ENCODE assay signal across 9 cellular contexts in genomic region chr3:50251220-50251619, GRCh38. TPM values are rescaled to one million over a fixed set of nuclear protein-coding genes. Genes with fewer than 3 reads are reported as not detected.
DNase-seq lines count a peak whose midpoint lies in the region; ATAC-seq, FAIRE-seq and TF ChIP-seq lines count a peak whose summit lies in the region.
"Had no signal": no experiment of that assay in that cellular context is flagged by ENCODE, and none has a peak within 500 bp of the region (broad histone marks: within the 10 kb centered on the region; RNA-seq: fewer than 3 reads in every experiment).

No MANE protein-coding gene starts in this region.

- H3K4me3 ChIP-seq in astrocyte (ENCODE audit: insufficient read depth, low read depth, low read length) (no peak overlapping the region), upper lobe of right lung (no peak overlapping the region), thyroid gland (replicated peaks in 1 of 3) (no peak overlapping the region)

- H3K27ac Mint-ChIP-seq in astrocyte (ENCODE audit: unreplicated experiment) = peak overlapping the region; percentile 87

- no peaks in the 10 kb centered on the region for H3K9me3 Mint-ChIP-seq in astrocyte (ENCODE audit: unreplicated experiment)

- peaks cover 5% of the 10 kb centered on the region for H3K36me3 Mint-ChIP-seq in astrocyte (ENCODE audit: low read depth, unreplicated experiment)

- peaks cover 88% of the 10 kb centered on the region for H4K20me1 ChIP-seq in astrocyte (ENCODE audit: insufficient read depth, low read length)

- H3K36me3 ChIP-seq in astrocyte (ENCODE audit: insufficient read depth, low read length) (peaks cover 10% of the 10 kb centered on the region), upper lobe of right lung (peaks cover 54% of the 10 kb centered on the region), thyroid gland (peaks cover 17 to 18% of the 10 kb centered on the region in 2 donors)

- intact Hi-C loops in left cardiac atrium (cut with DNase I) = no loop called here
- intact Hi-C loops in cardiac septum (cut with DNase I) = no loop called here
- intact Hi-C loops in left colon (cut with DNase I, micrococcal nuclease) = no loop called here
- intact Hi-C loops in upper lobe of right lung (cut with DNase I) = no loop called here
- intact Hi-C loops in thyroid gland (cut with DNase I) = no loop called here

- DNase-seq in left cardiac atrium (peak; percentile 55), cardiac septum (ENCODE audit: low spot score) (no peak), astrocyte (ENCODE audit: low read depth) (peak; percentile 93), left colon (no peak), upper lobe of right lung (no peak), thyroid gland (no peak), HT-29 (ENCODE audit: low spot score) (no peak)
- DNase-seq: NCI-H187 had no signal

- WGBS in thyroid gland, 2 donors = 93% methylated on average over 8 of the region's 8 CpGs

- no peaks in the 10 kb centered on the region for H3K27me3 Mint-ChIP-seq in astrocyte (ENCODE audit: low read depth, unreplicated experiment)

- no peak overlapping the region for H2AFZ ChIP-seq in astrocyte (ENCODE audit: low read depth, low read length)

- H3K4me3 Mint-ChIP-seq in astrocyte (ENCODE audit: unreplicated experiment) = peak overlapping the region; percentile 60

- no peaks in the 10 kb centered on the region for H3K9me3 ChIP-seq in astrocyte (ENCODE audit: insufficient read depth, low read depth, low read length)
- H3K9me3 ChIP-seq in upper lobe of right lung = no peaks in the 10 kb centered on the region
- no peaks in the 10 kb centered on the region for H3K9me3 ChIP-seq in thyroid gland

- H3K27me3 ChIP-seq in astrocyte (ENCODE audit: insufficient read depth, low read length) (no peaks in the 10 kb centered on the region), upper lobe of right lung (no peaks in the 10 kb centered on the region), thyroid gland (no peaks in the 10 kb centered on the region)

- H3K4me1 Mint-ChIP-seq in astrocyte (ENCODE audit: low read depth, unreplicated experiment) = peaks cover 51% of the 10 kb centered on the region

- H3K9ac ChIP-seq in astrocyte (ENCODE audit: low read length) = peak overlapping the region; percentile 32

- peak; percentile 56 for FAIRE-seq in astrocyte (lab: Jason Lieb, UNC)

- H3K79me2 ChIP-seq in astrocyte (ENCODE audit: insufficient read depth, low read length) = peaks cover 89% of the 10 kb centered on the region

- ATAC-seq in left cardiac atrium = peak in 1 of 2 donors; percentile 69
- ATAC-seq in left colon = peak; percentile 47
- ATAC-seq in upper lobe of right lung = no peak
- ATAC-seq in HG02970 (IDR thresholded peaks at IDR 0.05; ENCODE audit: low FRiP score, unreplicated experiment) = no peak

- TF ChIP-seq POLR2A in thyroid gland (IDR thresholded peaks at IDR 0.05) = no peak

- peak overlapping the region; percentile 46 for H3K4me2 ChIP-seq in astrocyte (ENCODE audit: low read length)

- H3K27ac ChIP-seq in astrocyte (ENCODE audit: low read depth, low read length) (peak overlapping the region; percentile 38), upper lobe of right lung (peak overlapping the region; percentile 85), thyroid gland (peak overlapping the region in 1 of 3 donors; percentile 86)

- TF ChIP-seq CTCF in astrocyte (IDR thresholded peaks at IDR 0.05; ENCODE audit: insufficient read depth, low read depth, low read length) (no peak), upper lobe of right lung (IDR thresholded peaks at IDR 0.05) (no peak), thyroid gland (IDR thresholded peaks at IDR 0.05) (no peak)

- H3K4me1 ChIP-seq in astrocyte (ENCODE audit: insufficient read depth, low read length) = peaks cover 70% of the 10 kb centered on the region
- peaks cover 74% of the 10 kb centered on the region for H3K4me1 ChIP-seq in upper lobe of right lung
- H3K4me1 ChIP-seq in thyroid gland = peaks cover 29 to 70% of the 10 kb centered on the region in 2 donors

RNA-seq across cellular contexts. Expression of gene GNAI2, which starts 15.2 kb away (rescaled TPM):
- total RNA-seq in left cardiac atrium (100 to 1,000 TPM; 179 to 181 TPM), cardiac septum (153 TPM), astrocyte (380 and 381 TPM in 2 replicates), left colon (10 to 100 TPM; 46.1 to 81.3 TPM), upper lobe of right lung (321 TPM), thyroid gland (100 to 1,000 TPM; 111 to 171 (median 142) TPM)
- total RNA-seq in HT-29 (2014; rRNA removed; shearing (Covaris generic)) = 167 and 168 TPM in 2 replicates

RNA-seq across cellular contexts. Expression of gene SEMA3B, which starts 17.7 kb away (rescaled TPM):
- total RNA-seq in left cardiac atrium (10 to 100 TPM; 14.3 to 32.6 TPM), cardiac septum (26.5 TPM), astrocyte (4.9 and 5.9 TPM in 2 replicates), left colon (100 to 1,000 TPM in 1 of 2 donors, 10 to 100 TPM in 1; 56.8 to 116 TPM), upper lobe of right lung (120 TPM), thyroid gland (10 to 100 TPM; 21.0 to 31.0 (median 26.5) TPM)
- total RNA-seq in HT-29 (2014; rRNA removed; shearing (Covaris generic)) = 87.7 and 94.2 TPM in 2 replicates

RNA-seq across cellular contexts. Expression of gene LSMEM2, which starts 27.7 kb away (rescaled TPM):
- 1 to 10 TPM; 1.4 to 6.6 TPM for total RNA-seq in left cardiac atrium
- 25.7 TPM for total RNA-seq in cardiac septum
- 0.30 TPM in 1 of 2 replicates, not detected in the other for total RNA-seq in astrocyte
- not detected for total RNA-seq in left colon
- total RNA-seq in upper lobe of right lung = not detected
- total RNA-seq in thyroid gland = not detected
- not detected in 2 replicates for total RNA-seq in HT-29 (2014; rRNA removed; shearing (Covaris generic))

RNA-seq across cellular contexts. Expression of gene IFRD2, which starts 41.0 kb away (rescaled TPM):
- 10 to 100 TPM; 53.1 to 68.8 TPM for total RNA-seq in left cardiac atrium
- 45.7 TPM for total RNA-seq in cardiac septum
- total RNA-seq in astrocyte = 59.2 and 66.8 TPM in 2 replicates
- 10 to 100 TPM; 48.8 to 68.6 TPM for total RNA-seq in left colon
- 77.0 TPM for total RNA-seq in upper lobe of right lung
- total RNA-seq in thyroid gland = 10 to 100 TPM; 63.9 to 96.5 (median 88.4) TPM
- 175 and 177 TPM in 2 replicates for total RNA-seq in HT-29 (2014; rRNA removed; shearing (Covaris generic))

RNA-seq across cellular contexts. Expression of gene SLC38A3, which starts 46.1 kb away (rescaled TPM):
- total RNA-seq in left cardiac atrium (1 to 10 TPM; 5.2 to 7.7 TPM), cardiac septum (6.6 TPM), astrocyte (0.68 and 1.9 TPM in 2 replicates), left colon (not detected), upper lobe of right lung (not detected), thyroid gland (1 to 10 TPM; 1.1 to 5.0 (median 3.6) TPM)
- total RNA-seq in HT-29 (2014; rRNA removed; shearing (Covaris generic)) = 0.70 TPM in 1 of 2 replicates, not detected in the other

Comparison
In these comparisons a context has a peak if more than half of its experiments do, and no peak if none do; other contexts are left out.
1. DNase-seq: peak in left cardiac atrium (single experiment) and astrocyte (single experiment); none in cardiac septum (single experiment), left colon (0 of 2), upper lobe of right lung (single experiment), thyroid gland (0 of 2) and HT-29 (single experiment).